Comparison of ENCODE assay signal across 35 cellular contexts in the genomic region with DNA sequence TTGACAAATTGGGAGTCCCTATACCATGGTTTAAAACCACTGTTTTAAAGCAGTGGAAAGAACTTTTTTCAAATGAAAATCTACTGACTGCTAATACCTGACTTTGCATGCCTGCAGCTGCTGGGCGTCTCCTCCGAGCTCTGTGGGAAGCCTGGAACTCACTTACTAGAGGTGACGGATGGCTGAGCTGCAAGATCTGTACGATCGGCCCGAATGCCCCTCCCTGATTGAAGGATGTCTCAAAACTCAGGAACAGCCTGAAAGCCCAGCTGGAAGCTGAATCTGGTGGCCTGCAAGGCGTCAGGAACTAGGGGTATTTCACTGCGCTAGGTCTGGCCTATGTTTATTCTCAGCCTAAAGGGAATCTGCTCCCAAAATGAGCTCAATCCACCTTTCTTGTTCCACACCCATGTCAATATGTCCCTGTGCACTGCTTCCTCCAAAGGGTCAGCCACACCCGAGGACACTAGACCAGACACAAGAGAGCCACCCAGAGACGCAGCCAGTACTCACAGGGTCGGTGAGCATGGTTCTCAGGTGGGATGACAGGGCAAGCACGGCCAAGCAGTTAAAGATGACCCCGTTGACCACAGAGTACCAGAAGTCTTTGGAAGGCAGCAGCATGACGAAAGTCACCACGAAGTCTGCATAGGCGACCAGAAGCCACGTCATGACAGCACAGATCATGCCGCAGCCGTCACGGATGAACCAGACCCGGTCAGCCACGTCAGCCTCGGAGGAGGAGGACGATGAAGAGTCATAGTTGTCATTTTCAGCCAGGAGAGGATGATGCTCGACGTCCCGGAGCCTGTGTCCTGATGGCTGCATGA. TPM values are rescaled to one million over a fixed set of nuclear protein-coding genes. Genes with fewer than 3 reads are reported as not detected.
DNase-seq lines count a peak whose midpoint lies in the region; ATAC-seq and TF ChIP-seq lines count a peak whose summit lies in the region.
"Had no signal": no experiment of that assay in that cellular context is flagged by ENCODE, and none has a peak within 500 bp of the region (broad histone marks: within the 10 kb centered on the region; RNA-seq: fewer than 3 reads in every experiment).

No MANE protein-coding gene starts in this region.

- DNase-seq in CD8-positive, alpha-beta T cell: no peak
- DNase-seq in H9 (no peak), nephron progenitor cell (no peak), middle frontal gyrus (ENCODE audit: extremely low spot score, low spot score) (no peak), foreskin fibroblast (no peak), thyroid gland (no peak)
- DNase-seq: activated CD4-positive, alpha-beta T cell treated with anti-CD3 and anti-CD28 coated beads for 4 hours; activated CD8-positive, alpha-beta T cell treated with anti-CD3 and anti-CD28 coated beads, Interleukin-2, amount 10 ng/mL, durations not matched to agents 7 days and 5 days; anterior cingulate cortex; CD4-positive, alpha-beta T cell; dermis blood vessel endothelial cell; EL; foreskin keratinocyte; heart right ventricle; NCI-H1436; NCI-H2081 treated with DMSO at 0.1 percent for 48 hours; NCI-H345; NCI-H774; Peyer's patch; SJCRH30; small intestine; stimulated activated CD4-positive, alpha-beta T cell treated with anti-CD3 and anti-CD28 coated beads, Interleukin-1b, Interleukin-23, amount 100 ng/mL, for 48 hours; SW 1271; uterus had no signal

- H3K23ac ChIP-seq in H9 (ENCODE audit: insufficient read length, low read depth, low read length): no peak overlapping the region

- H3K9ac ChIP-seq in H9 (ENCODE audit: extremely low read depth, insufficient read length, low read length): no peak overlapping the region
- H3K9ac ChIP-seq: parathyroid adenoma had no signal

- no peaks in the 10 kb centered on the region for H3K27me3 ChIP-seq in CD8-positive, alpha-beta T cell (ENCODE audit: insufficient read depth, low read length)
- H3K27me3 ChIP-seq in H9 (ENCODE audit: insufficient read depth, low read length) (no peaks in the 10 kb centered on the region), thyroid gland (no peaks in the 10 kb centered on the region)
- H3K27me3 ChIP-seq: esophagus muscularis mucosa, foreskin keratinocyte, heart right ventricle, Peyer's patch, SJCRH30, uterus had no signal

- H3K9me3 Mint-ChIP-seq in CD8-positive, alpha-beta T cell: no peaks in the 10 kb centered on the region
- no peaks in the 10 kb centered on the region for H3K9me3 Mint-ChIP-seq in H9
- no peaks in the 10 kb centered on the region for H3K9me3 Mint-ChIP-seq in dendritic cell treated with granulocyte-macrophage colony-stimulating factor and Interleukin-4, amounts not matched to agents 40 ng/mL and 50 ng/mL, for 4 days
- H3K9me3 Mint-ChIP-seq in nephron progenitor cell: no peaks in the 10 kb centered on the region
- H3K9me3 Mint-ChIP-seq: CD4-positive, alpha-beta T cell; stimulated activated naive CD8-positive, alpha-beta T cell treated with anti-CD3 and anti-CD28 coated beads, Interleukin-15, Interleukin-2, amounts not matched to agents 100 ng/mL and 50 ng/mL, for 24 hours had no signal

- no peak overlapping the region for H2BK20ac ChIP-seq in H9 (ENCODE audit: low read depth, low read length, poor library complexity, severe bottlenecking)

- H3K36me3 ChIP-seq in CD8-positive, alpha-beta T cell (ENCODE audit: insufficient read depth, low read length): peaks cover 43% of the 10 kb centered on the region
- H3K36me3 ChIP-seq in thyroid gland: peaks cover 24 to 33% of the 10 kb centered on the region in 2 donors
- H3K36me3 ChIP-seq: uterus had no signal

- CTCF ChIA-PET in CD8-positive, alpha-beta T cell (lab: Charles Lee): interaction anchor here (1.0 to 2.1 kb wide), 2 partner anchors 19 kb away, joined by 3 to 11 read pairs; no protein-coding TSS in a partner anchor

- no CpG with 5 or more reads among the region's 27 CpGs for WGBS in H9 (ENCODE audit: extremely low coverage, insufficient read length, low lambda C conversion rate)
- WGBS in thyroid gland, 2 donors: 86 to 91% methylated on average over 24 to 27 of the region's 27 CpGs

- H2BK120ac ChIP-seq in H9 (ENCODE audit: low read depth, low read length, poor library complexity, severe bottlenecking): no peak overlapping the region

- H2BK15ac ChIP-seq in H9 (ENCODE audit: low read depth, low read length): no peak overlapping the region

- H3K79me1 ChIP-seq in H9 (ENCODE audit: insufficient read depth, low read depth, low read length, poor library complexity, severe bottlenecking): peaks cover 4% of the 10 kb centered on the region

- no peak overlapping the region for H4K91ac ChIP-seq in H9 (ENCODE audit: insufficient read length, low read depth, low read length)

- H3K4me3 Mint-ChIP-seq in CD8-positive, alpha-beta T cell: no peak overlapping the region
- H3K4me3 Mint-ChIP-seq in H9 (no peak overlapping the region), nephron progenitor cell (no peak overlapping the region)
- H3K4me3 Mint-ChIP-seq in dendritic cell treated with granulocyte-macrophage colony-stimulating factor and Interleukin-4, amounts not matched to agents 40 ng/mL and 50 ng/mL, for 4 days: no peak overlapping the region
- H3K4me3 Mint-ChIP-seq: activated CD8-positive, alpha-beta T cell treated with anti-CD3 and anti-CD28 coated beads, Interleukin-2, amount 10 ng/mL, durations not matched to agents 7 days and 5 days; activated naive CD8-positive, alpha-beta T cell; CD4-positive, alpha-beta T cell; stimulated activated naive CD8-positive, alpha-beta T cell treated with anti-CD3 and anti-CD28 coated beads, Interleukin-15, Interleukin-2, amounts not matched to agents 100 ng/mL and 50 ng/mL, for 24 hours had no signal

- H3K4me2 ChIP-seq in H9 (ENCODE audit: insufficient read depth, insufficient read length, low read length): no peak overlapping the region

- no peak overlapping the region for H3K14ac ChIP-seq in H9 (ENCODE audit: insufficient read depth, low read length)

- H3T11ph ChIP-seq in H9 (ENCODE audit: low read length): no peak overlapping the region

- H3K27ac ChIP-seq in CD8-positive, alpha-beta T cell (ENCODE audit: low read depth, low read length): no peak overlapping the region
- H3K27ac ChIP-seq in H9 (ENCODE audit: insufficient read length, low read depth, low read length) (no peak overlapping the region), thyroid gland (no peak overlapping the region)
- H3K27ac ChIP-seq: esophagus muscularis mucosa, foreskin keratinocyte, heart right ventricle, parathyroid adenoma, Peyer's patch, SJCRH30, thoracic aorta, uterus, VCaP had no signal

- no peaks in the 10 kb centered on the region for H3K27me3 Mint-ChIP-seq in CD8-positive, alpha-beta T cell (ENCODE audit: low read depth)
- H3K27me3 Mint-ChIP-seq in H9 (ENCODE audit: low read depth) (no peaks in the 10 kb centered on the region; the same call in 1 of the 2 replicates), nephron progenitor cell (ENCODE audit: low read depth, poor library complexity) (no peaks in the 10 kb centered on the region)
- no peaks in the 10 kb centered on the region for H3K27me3 Mint-ChIP-seq in dendritic cell treated with granulocyte-macrophage colony-stimulating factor and Interleukin-4, amounts not matched to agents 40 ng/mL and 50 ng/mL, for 4 days
- H3K27me3 Mint-ChIP-seq: activated naive CD8-positive, alpha-beta T cell; CD4-positive, alpha-beta T cell; stimulated activated naive CD8-positive, alpha-beta T cell treated with anti-CD3 and anti-CD28 coated beads, Interleukin-15, Interleukin-2, amounts not matched to agents 100 ng/mL and 50 ng/mL, for 24 hours had no signal

- intact Hi-C loops in CD8-positive, alpha-beta T cell (cut with DNase I, micrococcal nuclease): no loop called here
- intact Hi-C loops in dendritic cell treated with granulocyte-macrophage colony-stimulating factor and Interleukin-4, amounts not matched to agents 40 ng/mL and 50 ng/mL, for 4 days (cut with micrococcal nuclease): no loop called here
- intact Hi-C loops in thyroid gland (cut with DNase I): no loop called here

- H3K4me1 ChIP-seq in CD8-positive, alpha-beta T cell (ENCODE audit: insufficient read depth, low read length): no peaks in the 10 kb centered on the region
- H3K4me1 ChIP-seq in H9 (ENCODE audit: insufficient read depth, low read length): no peaks in the 10 kb centered on the region
- H3K4me1 ChIP-seq in thyroid gland: peaks cover 7 to 23% of the 10 kb centered on the region in 2 donors
- H3K4me1 ChIP-seq: HAP-1, SJCRH30 had no signal

- H3K18ac ChIP-seq in H9 (ENCODE audit: insufficient read length, low read depth, low read length): no peak overlapping the region

- H3K27ac Mint-ChIP-seq in CD8-positive, alpha-beta T cell: peak overlapping the region; percentile 18
- H3K27ac Mint-ChIP-seq in H9 (peak overlapping the region; percentile 54 to 79 (median 68); a peak in 5 of 7 replicates), nephron progenitor cell (peak overlapping the region; percentile 76)
- H3K27ac Mint-ChIP-seq in dendritic cell treated with granulocyte-macrophage colony-stimulating factor and Interleukin-4, amounts not matched to agents 40 ng/mL and 50 ng/mL, for 4 days: peak overlapping the region; percentile 1
- H3K27ac Mint-ChIP-seq: activated CD8-positive, alpha-beta T cell treated with anti-CD3 and anti-CD28 coated beads, Interleukin-2, amount 10 ng/mL, durations not matched to agents 7 days and 5 days; activated naive CD8-positive, alpha-beta T cell; CD4-positive, alpha-beta T cell; stimulated activated naive CD8-positive, alpha-beta T cell treated with anti-CD3 and anti-CD28 coated beads, Interleukin-15, Interleukin-2, amounts not matched to agents 100 ng/mL and 50 ng/mL, for 24 hours had no signal

- H4K20me1 ChIP-seq in H9 (ENCODE audit: control insufficient read depth, insufficient read depth, insufficient read length): no peaks in the 10 kb centered on the region

- H2AK5ac ChIP-seq in H9 (ENCODE audit: insufficient read length, low read length): no peak overlapping the region

- no peak overlapping the region for H3K4ac ChIP-seq in H9 (ENCODE audit: low read depth, low read length)

- H3K36me3 Mint-ChIP-seq in CD8-positive, alpha-beta T cell: peaks cover 83% of the 10 kb centered on the region
- H3K36me3 Mint-ChIP-seq in H9 (ENCODE audit: insufficient read depth in 1 of 3, low read depth in 3 of 3) (peaks cover 40 to 74% (median 71%) of the 10 kb centered on the region in 3 experiments; a peak in 6 of 7 replicates), nephron progenitor cell (ENCODE audit: low read depth) (peaks cover 71% of the 10 kb centered on the region)
- peaks cover 100% of the 10 kb centered on the region for H3K36me3 Mint-ChIP-seq in dendritic cell treated with granulocyte-macrophage colony-stimulating factor and Interleukin-4, amounts not matched to agents 40 ng/mL and 50 ng/mL, for 4 days (ENCODE audit: low read depth)

- no peak overlapping the region for H3K56ac ChIP-seq in H9 (ENCODE audit: insufficient read length, low read depth, low read length)

- peaks cover 7% of the 10 kb centered on the region for H3K4me1 Mint-ChIP-seq in CD8-positive, alpha-beta T cell (ENCODE audit: low read depth)
- H3K4me1 Mint-ChIP-seq in H9 (peaks cover 2 to 13% of the 10 kb centered on the region in 2 experiments; a peak in 2 of 4 replicates), nephron progenitor cell (peaks cover 40% of the 10 kb centered on the region)
- H3K4me1 Mint-ChIP-seq in dendritic cell treated with granulocyte-macrophage colony-stimulating factor and Interleukin-4, amounts not matched to agents 40 ng/mL and 50 ng/mL, for 4 days (ENCODE audit: low read depth): peaks cover 76% of the 10 kb centered on the region

- H2AFZ ChIP-seq in H9 (ENCODE audit: low read length): no peak overlapping the region
- H2AFZ ChIP-seq: parathyroid adenoma had no signal

- H2BK12ac ChIP-seq in H9 (ENCODE audit: insufficient read length, low read depth, low read length): no peak overlapping the region

- H3K4me3 ChIP-seq in CD8-positive, alpha-beta T cell (ENCODE audit: low read depth, low read length): no peak overlapping the region
- no peak overlapping the region for H3K4me3 ChIP-seq in foreskin fibroblast (ENCODE audit: low read depth in 1 of 2, low read length in 2 of 2)
- no peak overlapping the region for H3K4me3 ChIP-seq in thyroid gland (replicated peaks in 1 of 3)
- H3K4me3 ChIP-seq: esophagus muscularis mucosa, GM12878, HAP-1, heart right ventricle, lung, Peyer's patch, SJCRH30, thoracic aorta, uterus had no signal

- H4K5ac ChIP-seq in H9 (ENCODE audit: insufficient read length, low read depth, low read length): no peak overlapping the region

- no peaks in the 10 kb centered on the region for H3K23me2 ChIP-seq in H9 (ENCODE audit: insufficient read length, low read depth, low read length, poor library complexity, severe bottlenecking)

- H4K8ac ChIP-seq in H9 (replicated peaks; ENCODE audit: insufficient read length, low read depth, low read length): no peak overlapping the region

- H2BK5ac ChIP-seq in H9 (ENCODE audit: insufficient read length, low read length): no peak overlapping the region

- no peak for TF ChIP-seq POLR2A in thyroid gland (IDR thresholded peaks at IDR 0.05)

- H3K9me3 ChIP-seq in CD8-positive, alpha-beta T cell (ENCODE audit: low read length): no peaks in the 10 kb centered on the region
- no peaks in the 10 kb centered on the region for H3K9me3 ChIP-seq in H9 (ENCODE audit: control insufficient read depth, low read depth, low read length)
- no peaks in the 10 kb centered on the region for H3K9me3 ChIP-seq in thyroid gland
- H3K9me3 ChIP-seq: esophagus muscularis mucosa, HAP-1, heart right ventricle, Peyer's patch, SJCRH30, thoracic aorta, uterus had no signal

- POLR2A ChIA-PET in CD8-positive, alpha-beta T cell (lab: Charles Lee): interaction anchor here (0.7 to 0.9 kb wide), 2 partner anchors 19 to 27 kb away, joined by 3 read pairs; no protein-coding TSS in a partner anchor

- ATAC-seq in CD8-positive, alpha-beta T cell: no peak
- ATAC-seq in HG03139 (IDR thresholded peaks at IDR 0.05; ENCODE audit: unreplicated experiment): no peak
- ATAC-seq: activated CD8-positive, alpha-beta T cell treated with anti-CD3 and anti-CD28 coated beads, Interleukin-2, amount 10 ng/mL, durations not matched to agents 7 days and 5 days; foreskin keratinocyte; GM12878; heart right ventricle had no signal

- H3K79me2 ChIP-seq in H9 (ENCODE audit: insufficient read depth, low read length): no peaks in the 10 kb centered on the region; the same call in 1 of the 2 replicates

- TF ChIP-seq CTCF in CD8-positive, alpha-beta T cell (IDR thresholded peaks at IDR 0.05): no peak
- TF ChIP-seq CTCF in H9 (conservative IDR thresholded peaks at IDR 0.05): no peak
- TF ChIP-seq CTCF in nephron progenitor cell (IDR thresholded peaks at IDR 0.05): no peak
- TF ChIP-seq CTCF in foreskin fibroblast (IDR thresholded peaks at IDR 0.05; ENCODE audit: low read depth, low read length): no peak
- TF ChIP-seq CTCF in thyroid gland (IDR thresholded peaks at IDR 0.05): no peak

RNA-seq across cellular contexts. Expression of a gene that starts 21.3 kb away (rescaled TPM):
- total RNA-seq in CD8-positive, alpha-beta T cell: 10 to 100 TPM; 85.4 to 92.1 TPM
- 39.1 and 44.0 TPM in 2 replicates for total RNA-seq in H9 (2021)
- total RNA-seq in thyroid gland: 10 to 100 TPM; 49.8 to 59.2 (median 54.3) TPM

RNA-seq across cellular contexts. Expression of a gene that starts 37.6 kb away (rescaled TPM):
- total RNA-seq in CD8-positive, alpha-beta T cell: 10 to 100 TPM in 1 of 2 experiments, 1 to 10 TPM in 1; 9.7 to 10.3 TPM
- total RNA-seq in H9 (2021) (3.8 and 4.7 TPM in 2 replicates), thyroid gland (1 to 10 TPM; 6.2 to 8.4 (median 7.5) TPM)

Comparison
In these comparisons a context has a peak if more than half of its experiments do, and no peak if none do; other contexts are left out.
1. H3K27ac Mint-ChIP-seq: peak in every context shown above with its lines; median percentile 76 in nephron progenitor cell; 68 in H9; 18 in CD8-positive, alpha-beta T cell; 1 in dendritic cell treated with granulocyte-macrophage colony-stimulating factor and Interleukin-4, amounts not matched to agents 40 ng/mL and 50 ng/mL, for 4 days.